ENCODE assay signal across 16 cellular contexts in the genomic region with DNA sequence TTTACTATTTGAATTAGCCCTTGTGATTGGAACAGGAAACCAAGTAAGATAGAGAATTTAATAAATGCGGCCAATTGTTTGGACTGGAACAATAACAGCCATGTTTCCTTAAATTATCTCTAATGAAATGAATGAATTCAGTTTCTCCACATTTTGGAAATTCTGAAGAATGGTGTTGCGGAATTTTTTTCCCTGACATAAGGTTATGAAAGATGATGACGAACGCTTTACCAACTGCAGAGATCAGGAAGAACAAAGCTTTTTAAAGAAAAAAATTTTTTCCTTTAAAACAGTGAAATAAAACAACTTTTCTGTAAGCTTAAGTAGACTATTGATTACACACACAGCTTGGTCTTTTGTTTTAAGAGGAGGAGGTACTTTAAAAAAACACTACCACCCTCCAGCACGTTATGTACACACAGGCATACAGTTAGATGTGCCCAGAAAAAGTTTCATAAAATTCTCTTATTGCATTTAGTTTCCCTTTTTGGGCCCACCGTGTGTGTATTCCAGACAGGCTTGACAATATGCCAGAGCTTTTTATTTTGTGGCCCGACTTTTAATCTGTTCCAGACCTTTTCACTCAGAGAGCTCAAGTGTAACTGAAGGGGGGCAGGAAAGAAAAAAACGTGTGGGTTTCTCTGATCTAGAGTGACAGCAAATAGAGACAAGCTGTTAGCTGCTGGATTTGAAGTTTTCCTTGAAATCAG.
DNase-seq lines count a peak whose midpoint lies in the region; ATAC-seq, FAIRE-seq and TF ChIP-seq lines count a peak whose summit lies in the region.
"Had no signal": no experiment of that assay in that cellular context is flagged by ENCODE, and none has a peak within 500 bp of the region (broad histone marks: within the 10 kb centered on the region; RNA-seq: fewer than 3 reads in every experiment).

No MANE protein-coding gene starts in this region.

- no peak for TF ChIP-seq CTCF in cardiac muscle cell (IDR thresholded peaks at IDR 0.05; ENCODE audit: low read depth, low read length)
- TF ChIP-seq CTCF in endodermal cell (conservative IDR thresholded peaks at IDR 0.05): no peak
- TF ChIP-seq CTCF in pancreas (IDR thresholded peaks at IDR 0.05): no peak
- no peak for TF ChIP-seq CTCF in OCI-LY7 (conservative IDR thresholded peaks at IDR 0.05; ENCODE audit: low read length)

- no peaks in the 10 kb centered on the region for H3K9me2 ChIP-seq in OCI-LY7 (ENCODE audit: insufficient read depth, low read length)

- H3K27me3 Mint-ChIP-seq in endodermal cell (ENCODE audit: insufficient read depth): no peaks in the 10 kb centered on the region

- H3K9ac ChIP-seq in endodermal cell (ENCODE audit: extremely low read depth, low read length, poor library complexity, severe bottlenecking): no peak overlapping the region

- no peaks in the 10 kb centered on the region for H3K9me3 Mint-ChIP-seq in endodermal cell
- H3K9me3 Mint-ChIP-seq: activated B cell treated with CpG ODN at 0.5 μM for 24 hours; activated T-cell treated with anti-CD3 and anti-CD28 coated beads, Interleukin-2, amount 50 U/mL, for 4 hours had no signal

- no peaks in the 10 kb centered on the region for H3K36me3 ChIP-seq in cardiac muscle cell
- H3K36me3 ChIP-seq in endodermal cell (ENCODE audit: control insufficient read depth, insufficient read depth, low read length): peaks cover 27% of the 10 kb centered on the region
- peaks cover 2% of the 10 kb centered on the region for H3K36me3 ChIP-seq in urinary bladder (ENCODE audit: insufficient read depth)
- no peaks in the 10 kb centered on the region for H3K36me3 ChIP-seq in pancreas
- no peaks in the 10 kb centered on the region for H3K36me3 ChIP-seq in OCI-LY7 (ENCODE audit: insufficient read depth, low read length)
- H3K36me3 ChIP-seq: SJCRH30 had no signal

- FAIRE-seq in pancreas (lab: Jason Lieb, UNC): no peak
- FAIRE-seq: GM12891 had no signal

- POLR2A ChIA-PET in OCI-LY7 (lab: Charles Lee): interaction anchor here (0.6 to 2.2 kb wide), 6 partner anchors 9 to 180 kb away, joined by 4 to 5 read pairs (median 4); no protein-coding TSS in a partner anchor

- no peaks in the 10 kb centered on the region for H3K79me2 ChIP-seq in OCI-LY7 (ENCODE audit: insufficient read depth, low read depth, low read length)

- H3K4me2 ChIP-seq in OCI-LY7 (ENCODE audit: low read length): no peak overlapping the region

- BruUV-seq in OCI-LY7 (replicated peaks; lab: Mats Ljungman, UMichigan): no TSS peak

- peaks cover 8% of the 10 kb centered on the region for H3K36me3 Mint-ChIP-seq in endodermal cell (ENCODE audit: low read depth)

- CTCF ChIA-PET in OCI-LY7 (lab: Charles Lee; ENCODE audit: unreplicated experiment): no interaction called here

- H3K4me3 ChIP-seq in cardiac muscle cell (peak overlapping the region; percentile 0), endodermal cell (ENCODE audit: low read length) (peak overlapping the region; percentile 65), urinary bladder (ENCODE audit: low read depth, low read length) (no peak overlapping the region), pancreas (no peak overlapping the region), OCI-LY7 (ENCODE audit: low read depth, low read length, poor library complexity, severe bottlenecking) (no peak overlapping the region)
- H3K4me3 ChIP-seq: SJCRH30 had no signal

- peaks cover 60% of the 10 kb centered on the region for H3K4me1 Mint-ChIP-seq in endodermal cell
- H3K4me1 Mint-ChIP-seq: activated B cell treated with CpG ODN at 0.5 μM for 24 hours had no signal

- H3K9me3 ChIP-seq in cardiac muscle cell (ENCODE audit: low read depth) (no peaks in the 10 kb centered on the region), endodermal cell (ENCODE audit: control insufficient read depth, low read length) (no peaks in the 10 kb centered on the region), pancreas (no peaks in the 10 kb centered on the region), OCI-LY7 (ENCODE audit: low read length) (no peaks in the 10 kb centered on the region)
- H3K9me3 ChIP-seq: SJCRH30 had no signal

- H3K4me1 ChIP-seq in cardiac muscle cell (ENCODE audit: low read depth): peaks cover 68% of the 10 kb centered on the region
- peaks cover 19% of the 10 kb centered on the region for H3K4me1 ChIP-seq in endodermal cell (ENCODE audit: control insufficient read depth, insufficient read depth, low read length)
- H3K4me1 ChIP-seq in urinary bladder (ENCODE audit: insufficient read depth): no peaks in the 10 kb centered on the region
- peaks cover 0 to 6% (median 0%) of the 10 kb centered on the region in 3 donors for H3K4me1 ChIP-seq in pancreas
- no peaks in the 10 kb centered on the region for H3K4me1 ChIP-seq in OCI-LY7 (ENCODE audit: insufficient read depth, low read length, poor library complexity, severe bottlenecking)

- no peak overlapping the region for H3K4me3 Mint-ChIP-seq in endodermal cell
- H3K4me3 Mint-ChIP-seq: activated B cell treated with CpG ODN at 0.5 μM for 24 hours; activated T-cell treated with anti-CD3 and anti-CD28 coated beads, Interleukin-2, amount 50 U/mL, for 4 hours had no signal

- DNase-seq in cardiac muscle cell (ENCODE audit: low read depth in 1 of 2, low spot score in 1 of 2) (peak; percentile 23 to 71), cardiac septum (ENCODE audit: low spot score) (no peak), endodermal cell (no peak), myocyte (ENCODE audit: low read depth) (peak; percentile 44), pancreas (no peak), OCI-LY7 (ENCODE audit: low spot score) (no peak)
- DNase-seq: ACHN; activated B cell treated with CpG ODN at 0.5 μM for 24 hours; activated T-cell treated with anti-CD3 and anti-CD28 coated beads, Interleukin-2, amount 50 U/mL, for 4 hours; DMS79; HCEC 1CT; NCI-H774 had no signal

- H3K27me3 ChIP-seq in cardiac muscle cell (no peaks in the 10 kb centered on the region), endodermal cell (ENCODE audit: control insufficient read depth, insufficient read depth, low read length, poor library complexity, severe bottlenecking) (no peaks in the 10 kb centered on the region), pancreas (no peaks in the 10 kb centered on the region)
- H3K27me3 ChIP-seq: SJCRH30 had no signal

- H2AFZ ChIP-seq in OCI-LY7 (ENCODE audit: low read length): no peak overlapping the region

- H4K20me1 ChIP-seq in OCI-LY7 (ENCODE audit: insufficient read depth, low read length): no peaks in the 10 kb centered on the region

- H3K27ac ChIP-seq in cardiac muscle cell (peak overlapping the region; percentile 88), endodermal cell (ENCODE audit: low read depth, low read length) (peak overlapping the region; percentile 72), urinary bladder (ENCODE audit: low read depth) (peak overlapping the region; percentile 10), pancreas (no peak overlapping the region), OCI-LY7 (ENCODE audit: low read depth, low read length, poor library complexity, severe bottlenecking) (no peak overlapping the region)
- H3K27ac ChIP-seq: SJCRH30 had no signal

- intact Hi-C loops in cardiac septum (cut with DNase I) (no loop called here), pancreas (cut with DNase I) (no loop called here), OCI-LY7 (cut with micrococcal nuclease; ENCODE audit: unreplicated experiment) (no loop called here)

- H3K27ac Mint-ChIP-seq in endodermal cell: peak overlapping the region; percentile 27
- H3K27ac Mint-ChIP-seq: activated B cell treated with CpG ODN at 0.5 μM for 24 hours had no signal

- ATAC-seq in pancreas: no peak
- no peak for ATAC-seq in HG02571 (IDR thresholded peaks at IDR 0.05; ENCODE audit: unreplicated experiment)
- ATAC-seq: activated T-cell treated with anti-CD3 and anti-CD28 coated beads, Interleukin-2, amount 50 U/mL, for 4 hours had no signal

- 69 to 88% methylated on average over 5 to 6 of the region's 8 CpGs for WGBS in endodermal cell (ENCODE audit: insufficient coverage in 1 of 2, insufficient read length in 1 of 2), 2 experiments
- 40% methylated on average over 8 of the region's 8 CpGs for WGBS in urinary bladder
- 54 to 60% methylated on average over 8 of the region's 8 CpGs for WGBS in pancreas, 2 donors

Comparison
In these comparisons a context has a peak if more than half of its experiments do, and no peak if none do; other contexts are left out.
1. DNase-seq: peak in cardiac muscle cell (2 of 2) and myocyte (single experiment); none in cardiac septum (single experiment), endodermal cell (single experiment), pancreas (0 of 6) and OCI-LY7 (single experiment).
2. H3K27ac ChIP-seq: peak in cardiac muscle cell (single experiment), endodermal cell (single experiment) and urinary bladder (single experiment); none in pancreas (0 of 4) and OCI-LY7 (single experiment).
3. H3K4me3 ChIP-seq: peak in cardiac muscle cell (single experiment) and endodermal cell (single experiment); none in urinary bladder (single experiment), pancreas (0 of 4) and OCI-LY7 (single experiment).